12 cellular contexts compared by ENCODE assay signal in the genomic region with DNA sequence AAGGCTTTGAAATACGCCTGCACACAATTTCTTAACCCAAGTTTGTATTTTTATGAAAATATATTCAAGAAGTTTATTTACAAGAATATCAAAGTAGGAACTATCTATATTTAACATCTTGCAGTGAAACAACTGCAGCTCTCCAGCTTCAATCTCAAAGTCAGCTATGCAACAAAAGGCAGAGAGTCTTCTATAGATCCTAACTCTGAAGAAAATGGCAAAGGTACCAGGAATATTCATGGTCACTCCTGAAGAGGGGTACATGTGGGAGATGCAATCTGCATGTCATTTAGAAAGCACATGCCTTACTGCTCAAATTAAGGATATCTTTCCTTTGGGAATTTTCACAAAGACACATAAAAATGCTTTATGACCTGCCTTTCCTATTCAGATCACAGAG. TPM values are rescaled to one million over a fixed set of nuclear protein-coding genes. Genes with fewer than 3 reads are reported as not detected.
DNase-seq lines count a peak whose midpoint lies in the region; ATAC-seq and TF ChIP-seq lines count a peak whose summit lies in the region.
"Had no signal": no experiment of that assay in that cellular context is flagged by ENCODE, and none has a peak within 500 bp of the region (broad histone marks: within the 10 kb centered on the region; RNA-seq: fewer than 3 reads in every experiment).

No MANE protein-coding gene starts in this region.

- TF ChIP-seq RAD21 in SK-N-SH (IDR thresholded peaks at IDR 0.05; ENCODE audit: low read length) = no peak

- H3K4me3 ChIP-seq in SK-N-SH (ENCODE audit: low read depth in 2 of 2, low read length in 1 of 2) (no peak overlapping the region; a peak in 1 of 4 replicates), thyroid gland (replicated peaks in 1 of 3) (no peak overlapping the region)
- H3K4me3 ChIP-seq: SJCRH30 had no signal

- H3K36me3 Mint-ChIP-seq in mesothelial cell of epicardium (no peaks in the 10 kb centered on the region), progenitor cell of endocrine pancreas (ENCODE audit: insufficient read depth) (no peaks in the 10 kb centered on the region)
- H3K36me3 Mint-ChIP-seq: CD14-positive monocyte had no signal

- CTCF ChIA-PET in SK-N-SH (lab: Yijun Ruan, JAX) = interaction anchor here (0.8 kb wide), 1 partner anchor 46 kb away, joined by 3 read pairs; no protein-coding TSS in a partner anchor

- H3K4me1 Mint-ChIP-seq in mesothelial cell of epicardium (peaks cover 50% of the 10 kb centered on the region), progenitor cell of endocrine pancreas (ENCODE audit: low read depth) (peaks cover 13% of the 10 kb centered on the region)

- TF ChIP-seq CTCF in SK-N-SH (IDR thresholded peaks at IDR 0.05) = no peak
- no peak for TF ChIP-seq CTCF in mesothelial cell of epicardium (IDR thresholded peaks at IDR 0.05; ENCODE audit: unreplicated experiment)
- no peak for TF ChIP-seq CTCF in thyroid gland (IDR thresholded peaks at IDR 0.05)
- TF ChIP-seq CTCF in progenitor cell of endocrine pancreas (IDR thresholded peaks at IDR 0.05; ENCODE audit: unreplicated experiment) = no peak

- no peak overlapping the region; a peak in 1 of 4 replicates for H3K27ac ChIP-seq in SK-N-SH (ENCODE audit: low read depth in 2 of 2, low read length in 1 of 2)
- peak overlapping the region in 2 of 3 donors; percentile 45 to 69 for H3K27ac ChIP-seq in thyroid gland
- H3K27ac ChIP-seq: SJCRH30 had no signal

- H4K20me1 ChIP-seq in SK-N-SH (ENCODE audit: insufficient read depth) = no peaks in the 10 kb centered on the region

- intact Hi-C loops in thyroid gland (cut with DNase I) = no loop called here

- WGBS in SK-N-SH (ENCODE audit: low lambda C conversion rate) = 100% methylated on average over 1 of the region's 1 CpG
- 93 to 97% methylated on average over 1 of the region's 1 CpG for WGBS in thyroid gland, 2 donors

- H2AFZ ChIP-seq in SK-N-SH (ENCODE audit: low read depth) = peak overlapping the region; percentile 26; the same call in 1 of the 2 replicates

- H3K9me3 ChIP-seq in SK-N-SH (no peaks in the 10 kb centered on the region), thyroid gland (no peaks in the 10 kb centered on the region)
- H3K9me3 ChIP-seq: SJCRH30 had no signal

- POLR2A ChIA-PET in SK-N-SH (lab: Yijun Ruan, JAX) = no interaction called here

- no peaks in the 10 kb centered on the region for H3K36me3 ChIP-seq in SK-N-SH (replicated peaks in 1 of 2; ENCODE audit: control insufficient read depth in 1 of 2, insufficient read depth in 2 of 2, low read length in 1 of 2)
- H3K36me3 ChIP-seq in thyroid gland = no peaks in the 10 kb centered on the region
- H3K36me3 ChIP-seq: SJCRH30 had no signal

- TF ChIP-seq POLR2A in thyroid gland (IDR thresholded peaks at IDR 0.05) = no peak

- no peak overlapping the region for H3K4me2 ChIP-seq in SK-N-SH

- no peaks in the 10 kb centered on the region for H3K9me3 Mint-ChIP-seq in mesothelial cell of epicardium
- H3K9me3 Mint-ChIP-seq in progenitor cell of endocrine pancreas (ENCODE audit: low read depth) = peaks cover 2% of the 10 kb centered on the region
- H3K9me3 Mint-ChIP-seq: CD14-positive monocyte, IgD-negative memory B cell had no signal

- ATAC-seq in SK-N-SH treated with all-trans-retinoic acid at 6 μM for 48 hours = no peak
- no peak for ATAC-seq in activated CD4-positive, CD25-positive, alpha-beta regulatory T cell treated with anti-CD3 and anti-CD28 coated beads, Interleukin-2, amount 50 U/mL, for 24 hours
- ATAC-seq: HCT116 had no signal

- H3K27me3 Mint-ChIP-seq in mesothelial cell of epicardium (ENCODE audit: low read depth) (no peaks in the 10 kb centered on the region), progenitor cell of endocrine pancreas (no peaks in the 10 kb centered on the region)
- H3K27me3 Mint-ChIP-seq: IgD-negative memory B cell had no signal

- no peak for DNase-seq in SK-N-SH
- DNase-seq in cerebellar cortex (ENCODE audit: low spot score) = peak; percentile 57
- DNase-seq in mesothelial cell of epicardium (ENCODE audit: low spot score in 2 of 2, unreplicated experiment in 2 of 2) = no peak
- no peak for DNase-seq in thyroid gland
- DNase-seq in progenitor cell of endocrine pancreas (ENCODE audit: low spot score, unreplicated experiment) = no peak
- no peak for DNase-seq in foreskin melanocyte
- DNase-seq: SJCRH30 had no signal

- peaks cover 12% of the 10 kb centered on the region for H3F3A ChIP-seq in SK-N-SH (replicated peaks; ENCODE audit: insufficient read depth)

- no peak for TF ChIP-seq EP300 in SK-N-SH (IDR thresholded peaks at IDR 0.05; ENCODE audit: borderline replicate concordance in 1 of 2, low read depth in 1 of 2, low read length in 1 of 2)

- H3K4me3 Mint-ChIP-seq in mesothelial cell of epicardium (peak overlapping the region; percentile 16), progenitor cell of endocrine pancreas (ENCODE audit: low read depth) (no peak overlapping the region)
- H3K4me3 Mint-ChIP-seq: CD14-positive monocyte had no signal

- H3K4me1 ChIP-seq in SK-N-SH (ENCODE audit: control insufficient read depth in 1 of 2, insufficient read depth in 2 of 2, low read depth in 1 of 2, low read length in 1 of 2) = peaks cover 7 to 36% of the 10 kb centered on the region in 2 experiments
- H3K4me1 ChIP-seq in thyroid gland = peaks cover 14 to 39% of the 10 kb centered on the region in 2 donors
- H3K4me1 ChIP-seq: SJCRH30 had no signal

- H3K27ac Mint-ChIP-seq in mesothelial cell of epicardium (peak overlapping the region; percentile 65), progenitor cell of endocrine pancreas (no peak overlapping the region)
- H3K27ac Mint-ChIP-seq: IgD-negative memory B cell had no signal

- H3K9me2 ChIP-seq in SK-N-SH = no peaks in the 10 kb centered on the region

- no peak overlapping the region for H3K9ac ChIP-seq in SK-N-SH

- no peaks in the 10 kb centered on the region for H3K79me2 ChIP-seq in SK-N-SH (ENCODE audit: insufficient read depth)

- H3K27me3 ChIP-seq in SK-N-SH (ENCODE audit: insufficient read depth) (no peaks in the 10 kb centered on the region), thyroid gland (no peaks in the 10 kb centered on the region)
- H3K27me3 ChIP-seq: SJCRH30 had no signal

TF ChIP-seq in SK-N-SH, 30 proteins besides CTCF, POLR2A, EP300 and RAD21:
- TF ChIP-seq GATA2 (CRISPR knock-in tag; IDR thresholded peaks at IDR 0.05) = no peak
- no peak for TF ChIP-seq GABPA (IDR thresholded peaks at IDR 0.05; ENCODE audit: low read depth)
- TF ChIP-seq TCF12 (IDR thresholded peaks at IDR 0.05) = no peak
- TF ChIP-seq SMC3 (IDR thresholded peaks at IDR 0.05; ENCODE audit: low read depth, low read length) = no peak
- no peak for TF ChIP-seq MXI1 (IDR thresholded peaks at IDR 0.05; ENCODE audit: low read depth, low read length)

TF ChIP-seq in SK-N-SH treated with all-trans-retinoic acid at 6 μM for 48 hours, 23 proteins besides CTCF, POLR2A, EP300 and RAD21 (continues in another document):
- no peak for TF ChIP-seq ZNF70 (CRISPR knock-in tag; IDR thresholded peaks at IDR 0.05)
- no peak for TF ChIP-seq ZFP30 (CRISPR knock-in tag; IDR thresholded peaks at IDR 0.05)
- TF ChIP-seq, protein P1, sequence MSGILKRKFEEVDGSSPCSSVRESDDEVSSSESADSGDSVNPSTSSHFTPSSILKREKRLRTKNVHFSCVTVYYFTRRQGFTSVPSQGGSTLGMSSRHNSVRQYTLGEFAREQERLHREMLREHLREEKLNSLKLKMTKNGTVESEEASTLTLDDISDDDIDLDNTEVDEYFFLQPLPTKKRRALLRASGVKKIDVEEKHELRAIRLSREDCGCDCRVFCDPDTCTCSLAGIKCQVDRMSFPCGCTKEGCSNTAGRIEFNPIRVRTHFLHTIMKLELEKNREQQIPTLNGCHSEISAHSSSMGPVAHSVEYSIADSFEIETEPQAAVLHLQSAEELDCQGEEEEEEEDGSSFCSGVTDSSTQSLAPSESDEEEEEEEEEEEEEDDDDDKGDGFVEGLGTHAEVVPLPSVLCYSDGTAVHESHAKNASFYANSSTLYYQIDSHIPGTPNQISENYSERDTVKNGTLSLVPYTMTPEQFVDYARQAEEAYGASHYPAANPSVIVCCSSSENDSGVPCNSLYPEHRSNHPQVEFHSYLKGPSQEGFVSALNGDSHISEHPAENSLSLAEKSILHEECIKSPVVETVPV (CRISPR knock-in tag; IDR thresholded peaks at IDR 0.05) = no peak
- no peak for TF ChIP-seq ZFP3 (CRISPR knock-in tag; IDR thresholded peaks at IDR 0.05)
- TF ChIP-seq, protein P2, sequence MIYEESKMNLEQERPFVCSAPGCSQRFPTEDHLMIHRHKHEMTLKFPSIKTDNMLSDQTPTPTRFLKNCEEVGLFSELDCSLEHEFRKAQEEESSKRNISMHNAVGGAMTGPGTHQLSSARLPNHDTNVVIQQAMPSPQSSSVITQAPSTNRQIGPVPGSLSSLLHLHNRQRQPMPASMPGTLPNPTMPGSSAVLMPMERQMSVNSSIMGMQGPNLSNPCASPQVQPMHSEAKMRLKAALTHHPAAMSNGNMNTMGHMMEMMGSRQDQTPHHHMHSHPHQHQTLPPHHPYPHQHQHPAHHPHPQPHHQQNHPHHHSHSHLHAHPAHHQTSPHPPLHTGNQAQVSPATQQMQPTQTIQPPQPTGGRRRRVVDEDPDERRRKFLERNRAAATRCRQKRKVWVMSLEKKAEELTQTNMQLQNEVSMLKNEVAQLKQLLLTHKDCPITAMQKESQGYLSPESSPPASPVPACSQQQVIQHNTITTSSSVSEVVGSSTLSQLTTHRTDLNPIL (CRISPR knock-in tag; IDR thresholded peaks at IDR 0.05; ENCODE audit: low read depth) = no peak
- no peak for TF ChIP-seq ZNF565 (CRISPR knock-in tag; conservative IDR thresholded peaks at IDR 0.05; ENCODE audit: low read depth)
- no peak for TF ChIP-seq TCF4 (CRISPR knock-in tag; IDR thresholded peaks at IDR 0.05; ENCODE audit: borderline replicate concordance)
- TF ChIP-seq, protein P3, sequence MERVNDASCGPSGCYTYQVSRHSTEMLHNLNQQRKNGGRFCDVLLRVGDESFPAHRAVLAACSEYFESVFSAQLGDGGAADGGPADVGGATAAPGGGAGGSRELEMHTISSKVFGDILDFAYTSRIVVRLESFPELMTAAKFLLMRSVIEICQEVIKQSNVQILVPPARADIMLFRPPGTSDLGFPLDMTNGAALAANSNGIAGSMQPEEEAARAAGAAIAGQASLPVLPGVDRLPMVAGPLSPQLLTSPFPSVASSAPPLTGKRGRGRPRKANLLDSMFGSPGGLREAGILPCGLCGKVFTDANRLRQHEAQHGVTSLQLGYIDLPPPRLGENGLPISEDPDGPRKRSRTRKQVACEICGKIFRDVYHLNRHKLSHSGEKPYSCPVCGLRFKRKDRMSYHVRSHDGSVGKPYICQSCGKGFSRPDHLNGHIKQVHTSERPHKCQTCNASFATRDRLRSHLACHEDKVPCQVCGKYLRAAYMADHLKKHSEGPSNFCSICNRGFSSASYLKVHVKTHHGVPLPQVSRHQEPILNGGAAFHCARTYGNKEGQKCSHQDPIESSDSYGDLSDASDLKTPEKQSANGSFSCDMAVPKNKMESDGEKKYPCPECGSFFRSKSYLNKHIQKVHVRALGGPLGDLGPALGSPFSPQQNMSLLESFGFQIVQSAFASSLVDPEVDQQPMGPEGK (CRISPR knock-in tag; IDR thresholded peaks at IDR 0.05; ENCODE audit: borderline replicate concordance) = no peak

RNA-seq across cellular contexts. Expression of a gene that starts 1.6 kb away (rescaled TPM):
- 10.0 and 13.9 TPM in 2 replicates for polyA plus RNA-seq in SK-N-SH (2012; rRNA removed)
- polyA plus RNA-seq in SK-N-SH (2012; cell fraction: cytosol; rRNA removed) = 11.8 and 14.5 TPM in 2 replicates
- 8.9 and 16.1 TPM in 2 replicates for polyA plus RNA-seq in SK-N-SH (2012; cell fraction: nucleus; rRNA removed)
- total RNA-seq in mesothelial cell of epicardium = 242 to 270 TPM (median 243 TPM) in 3 replicates
- total RNA-seq in thyroid gland = 100 to 1,000 TPM in 3 of 4 donors, 10 to 100 TPM in 1; 56.6 to 118 (median 115) TPM
- total RNA-seq in progenitor cell of endocrine pancreas = 87.6 and 90.1 TPM in 2 replicates
- polyA plus RNA-seq: CD14-positive monocyte had no signal

Comparison
In these comparisons a context has a peak if more than half of its experiments do, and no peak if none do; other contexts are left out.
1. H3K27ac ChIP-seq: peak in thyroid gland (2 of 3); none in SK-N-SH (0 of 2).